1 cellular context compared by ENCODE assay signal in the genomic region with DNA sequence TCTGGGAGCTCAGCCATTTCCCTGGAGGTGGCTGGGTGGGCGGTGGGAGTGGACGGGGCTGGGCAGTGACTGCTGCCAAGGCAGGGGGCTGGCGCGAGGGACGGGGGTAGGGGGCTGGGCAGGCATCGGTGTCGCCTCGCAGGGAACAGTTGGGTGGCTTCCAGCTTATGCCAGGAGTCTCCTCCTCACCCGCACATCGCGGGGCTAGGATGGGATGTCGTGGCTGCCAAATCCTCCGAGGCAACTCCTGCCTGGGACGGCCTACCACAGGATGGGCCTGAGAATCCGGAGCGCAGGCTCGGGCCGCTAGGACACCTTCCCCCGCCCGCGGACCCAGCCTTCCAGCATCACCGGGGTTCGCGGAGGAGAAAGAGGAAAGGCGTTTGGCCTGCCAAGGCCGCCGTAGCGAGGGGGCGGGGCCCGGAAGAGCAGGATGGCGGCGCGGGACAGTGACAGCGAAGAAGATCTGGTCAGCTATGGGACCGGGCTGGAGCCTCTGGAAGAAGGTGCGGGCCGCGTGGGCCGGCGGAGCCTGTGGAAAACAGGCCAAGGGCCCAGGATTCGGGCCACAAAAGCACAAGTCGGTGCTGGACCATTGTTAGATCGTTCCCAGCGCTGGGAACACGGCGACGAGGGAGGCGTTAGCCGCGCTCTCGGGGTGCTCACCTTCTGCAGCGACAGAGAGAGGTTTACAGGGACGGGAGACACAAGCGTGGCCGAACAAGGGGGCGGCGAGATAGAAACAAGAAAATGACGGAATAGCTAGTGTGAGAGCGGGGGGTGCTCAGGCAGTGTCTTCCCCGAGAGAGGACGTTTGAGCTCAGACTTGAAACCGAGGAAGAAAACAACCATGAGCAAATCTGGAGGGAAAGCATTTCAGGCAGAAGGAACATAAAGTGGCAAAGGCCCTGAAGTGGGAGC.
A peak's percentile ranks its signal among the peaks of the same experiment; 100 is the strongest.
TF ChIP-seq lines count a peak whose summit lies in the region.

A gene with protein sequence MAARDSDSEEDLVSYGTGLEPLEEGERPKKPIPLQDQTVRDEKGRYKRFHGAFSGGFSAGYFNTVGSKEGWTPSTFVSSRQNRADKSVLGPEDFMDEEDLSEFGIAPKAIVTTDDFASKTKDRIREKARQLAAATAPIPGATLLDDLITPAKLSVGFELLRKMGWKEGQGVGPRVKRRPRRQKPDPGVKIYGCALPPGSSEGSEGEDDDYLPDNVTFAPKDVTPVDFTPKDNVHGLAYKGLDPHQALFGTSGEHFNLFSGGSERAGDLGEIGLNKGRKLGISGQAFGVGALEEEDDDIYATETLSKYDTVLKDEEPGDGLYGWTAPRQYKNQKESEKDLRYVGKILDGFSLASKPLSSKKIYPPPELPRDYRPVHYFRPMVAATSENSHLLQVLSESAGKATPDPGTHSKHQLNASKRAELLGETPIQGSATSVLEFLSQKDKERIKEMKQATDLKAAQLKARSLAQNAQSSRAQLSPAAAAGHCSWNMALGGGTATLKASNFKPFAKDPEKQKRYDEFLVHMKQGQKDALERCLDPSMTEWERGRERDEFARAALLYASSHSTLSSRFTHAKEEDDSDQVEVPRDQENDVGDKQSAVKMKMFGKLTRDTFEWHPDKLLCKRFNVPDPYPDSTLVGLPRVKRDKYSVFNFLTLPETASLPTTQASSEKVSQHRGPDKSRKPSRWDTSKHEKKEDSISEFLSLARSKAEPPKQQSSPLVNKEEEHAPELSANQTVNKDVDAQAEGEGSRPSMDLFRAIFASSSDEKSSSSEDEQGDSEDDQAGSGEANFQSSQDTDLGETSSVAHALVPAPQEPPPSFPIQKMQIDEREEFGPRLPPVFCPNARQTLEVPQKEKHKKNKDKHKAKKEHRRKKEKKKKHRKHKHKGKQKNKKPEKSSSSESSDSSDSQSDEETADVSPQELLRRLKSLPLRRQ (plus strand): TSS at position 421 of the 921 bp plus-strand sequence. CDS start 13 bp downstream, at position 434.

TF ChIP-seq in HepG2, 621 proteins besides CTCF, POLR2A, EP300 and RAD21 (continued from another document and continues in another):
- TF ChIP-seq, protein P1, sequence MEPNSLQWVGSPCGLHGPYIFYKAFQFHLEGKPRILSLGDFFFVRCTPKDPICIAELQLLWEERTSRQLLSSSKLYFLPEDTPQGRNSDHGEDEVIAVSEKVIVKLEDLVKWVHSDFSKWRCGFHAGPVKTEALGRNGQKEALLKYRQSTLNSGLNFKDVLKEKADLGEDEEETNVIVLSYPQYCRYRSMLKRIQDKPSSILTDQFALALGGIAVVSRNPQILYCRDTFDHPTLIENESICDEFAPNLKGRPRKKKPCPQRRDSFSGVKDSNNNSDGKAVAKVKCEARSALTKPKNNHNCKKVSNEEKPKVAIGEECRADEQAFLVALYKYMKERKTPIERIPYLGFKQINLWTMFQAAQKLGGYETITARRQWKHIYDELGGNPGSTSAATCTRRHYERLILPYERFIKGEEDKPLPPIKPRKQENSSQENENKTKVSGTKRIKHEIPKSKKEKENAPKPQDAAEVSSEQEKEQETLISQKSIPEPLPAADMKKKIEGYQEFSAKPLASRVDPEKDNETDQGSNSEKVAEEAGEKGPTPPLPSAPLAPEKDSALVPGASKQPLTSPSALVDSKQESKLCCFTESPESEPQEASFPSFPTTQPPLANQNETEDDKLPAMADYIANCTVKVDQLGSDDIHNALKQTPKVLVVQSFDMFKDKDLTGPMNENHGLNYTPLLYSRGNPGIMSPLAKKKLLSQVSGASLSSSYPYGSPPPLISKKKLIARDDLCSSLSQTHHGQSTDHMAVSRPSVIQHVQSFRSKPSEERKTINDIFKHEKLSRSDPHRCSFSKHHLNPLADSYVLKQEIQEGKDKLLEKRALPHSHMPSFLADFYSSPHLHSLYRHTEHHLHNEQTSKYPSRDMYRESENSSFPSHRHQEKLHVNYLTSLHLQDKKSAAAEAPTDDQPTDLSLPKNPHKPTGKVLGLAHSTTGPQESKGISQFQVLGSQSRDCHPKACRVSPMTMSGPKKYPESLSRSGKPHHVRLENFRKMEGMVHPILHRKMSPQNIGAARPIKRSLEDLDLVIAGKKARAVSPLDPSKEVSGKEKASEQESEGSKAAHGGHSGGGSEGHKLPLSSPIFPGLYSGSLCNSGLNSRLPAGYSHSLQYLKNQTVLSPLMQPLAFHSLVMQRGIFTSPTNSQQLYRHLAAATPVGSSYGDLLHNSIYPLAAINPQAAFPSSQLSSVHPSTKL (CRISPR knock-in tag; IDR thresholded peaks at IDR 0.05), result peak; percentile 53; the same call in 1 of the 2 replicates
- TF ChIP-seq SATB2 (CRISPR knock-in tag; IDR thresholded peaks at IDR 0.05) (no peak), SNRNP70 (IDR thresholded peaks at IDR 0.05; ENCODE audit: low read depth, low read length) (no peak), KDM3A (CRISPR knock-in tag; IDR thresholded peaks at IDR 0.05; ENCODE audit: low read depth) (peak; percentile 63; the same call in 1 of the 2 replicates), ZSCAN30 (CRISPR knock-in tag; IDR thresholded peaks at IDR 0.05) (0 out of 2 replicates have a peak, but pooled peaks have one; percentile 57), KMT2B (CRISPR knock-in tag; IDR thresholded peaks at IDR 0.05) (peak; percentile 95), ZKSCAN8 (CRISPR knock-in tag; IDR thresholded peaks at IDR 0.05; ENCODE audit: borderline replicate concordance) (0 out of 2 replicates have a peak, but pooled peaks have one; percentile 69), ZNF20 (CRISPR knock-in tag; IDR thresholded peaks at IDR 0.05) (no peak), SP1 (IDR thresholded peaks at IDR 0.05) (no peak), SP1 (CRISPR knock-in tag; IDR thresholded peaks at IDR 0.05) (peak; percentile 98), ZNF614 (CRISPR knock-in tag; IDR thresholded peaks at IDR 0.05; ENCODE audit: borderline replicate concordance) (no peak; the same call in 1 of the 2 replicates), PPARG (CRISPR knock-in tag; conservative IDR thresholded peaks at IDR 0.05) (no peak), TRIM24 (CRISPR knock-in tag; IDR thresholded peaks at IDR 0.05) (no peak), ZNF343 (CRISPR knock-in tag; IDR thresholded peaks at IDR 0.05) (0 out of 2 replicates have a peak, but pooled peaks have one; percentile 35), ZNF552 (CRISPR knock-in tag; IDR thresholded peaks at IDR 0.05; ENCODE audit: borderline replicate concordance) (peak; percentile 56; the same call in 1 of the 2 replicates), HDAC2 (CRISPR knock-in tag; IDR thresholded peaks at IDR 0.05) (peak; percentile 80), ZBTB42 (CRISPR knock-in tag; IDR thresholded peaks at IDR 0.05) (no peak), AHR (CRISPR knock-in tag; IDR thresholded peaks at IDR 0.05) (peak; percentile 78; the same call in 1 of the 2 replicates), MTA1 (CRISPR knock-in tag; IDR thresholded peaks at IDR 0.05; ENCODE audit: borderline replicate concordance) (peak; percentile 70; the same call in 1 of the 2 replicates), RFXAP (CRISPR knock-in tag; IDR thresholded peaks at IDR 0.05; ENCODE audit: borderline replicate concordance) (peak; percentile 59; the same call in 1 of the 2 replicates)
- TF ChIP-seq, protein P2, sequence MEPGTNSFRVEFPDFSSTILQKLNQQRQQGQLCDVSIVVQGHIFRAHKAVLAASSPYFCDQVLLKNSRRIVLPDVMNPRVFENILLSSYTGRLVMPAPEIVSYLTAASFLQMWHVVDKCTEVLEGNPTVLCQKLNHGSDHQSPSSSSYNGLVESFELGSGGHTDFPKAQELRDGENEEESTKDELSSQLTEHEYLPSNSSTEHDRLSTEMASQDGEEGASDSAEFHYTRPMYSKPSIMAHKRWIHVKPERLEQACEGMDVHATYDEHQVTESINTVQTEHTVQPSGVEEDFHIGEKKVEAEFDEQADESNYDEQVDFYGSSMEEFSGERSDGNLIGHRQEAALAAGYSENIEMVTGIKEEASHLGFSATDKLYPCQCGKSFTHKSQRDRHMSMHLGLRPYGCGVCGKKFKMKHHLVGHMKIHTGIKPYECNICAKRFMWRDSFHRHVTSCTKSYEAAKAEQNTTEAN (CRISPR knock-in tag; conservative IDR thresholded peaks at IDR 0.05), result 0 out of 2 replicates have a peak, but pooled peaks have one; percentile 18
- TF ChIP-seq, protein P3, sequence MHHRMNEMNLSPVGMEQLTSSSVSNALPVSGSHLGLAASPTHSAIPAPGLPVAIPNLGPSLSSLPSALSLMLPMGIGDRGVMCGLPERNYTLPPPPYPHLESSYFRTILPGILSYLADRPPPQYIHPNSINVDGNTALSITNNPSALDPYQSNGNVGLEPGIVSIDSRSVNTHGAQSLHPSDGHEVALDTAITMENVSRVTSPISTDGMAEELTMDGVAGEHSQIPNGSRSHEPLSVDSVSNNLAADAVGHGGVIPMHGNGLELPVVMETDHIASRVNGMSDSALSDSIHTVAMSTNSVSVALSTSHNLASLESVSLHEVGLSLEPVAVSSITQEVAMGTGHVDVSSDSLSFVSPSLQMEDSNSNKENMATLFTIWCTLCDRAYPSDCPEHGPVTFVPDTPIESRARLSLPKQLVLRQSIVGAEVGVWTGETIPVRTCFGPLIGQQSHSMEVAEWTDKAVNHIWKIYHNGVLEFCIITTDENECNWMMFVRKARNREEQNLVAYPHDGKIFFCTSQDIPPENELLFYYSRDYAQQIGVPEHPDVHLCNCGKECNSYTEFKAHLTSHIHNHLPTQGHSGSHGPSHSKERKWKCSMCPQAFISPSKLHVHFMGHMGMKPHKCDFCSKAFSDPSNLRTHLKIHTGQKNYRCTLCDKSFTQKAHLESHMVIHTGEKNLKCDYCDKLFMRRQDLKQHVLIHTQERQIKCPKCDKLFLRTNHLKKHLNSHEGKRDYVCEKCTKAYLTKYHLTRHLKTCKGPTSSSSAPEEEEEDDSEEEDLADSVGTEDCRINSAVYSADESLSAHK (CRISPR knock-in tag; IDR thresholded peaks at IDR 0.05; ENCODE audit: borderline replicate concordance), result no peak
- TF ChIP-seq, protein P4, sequence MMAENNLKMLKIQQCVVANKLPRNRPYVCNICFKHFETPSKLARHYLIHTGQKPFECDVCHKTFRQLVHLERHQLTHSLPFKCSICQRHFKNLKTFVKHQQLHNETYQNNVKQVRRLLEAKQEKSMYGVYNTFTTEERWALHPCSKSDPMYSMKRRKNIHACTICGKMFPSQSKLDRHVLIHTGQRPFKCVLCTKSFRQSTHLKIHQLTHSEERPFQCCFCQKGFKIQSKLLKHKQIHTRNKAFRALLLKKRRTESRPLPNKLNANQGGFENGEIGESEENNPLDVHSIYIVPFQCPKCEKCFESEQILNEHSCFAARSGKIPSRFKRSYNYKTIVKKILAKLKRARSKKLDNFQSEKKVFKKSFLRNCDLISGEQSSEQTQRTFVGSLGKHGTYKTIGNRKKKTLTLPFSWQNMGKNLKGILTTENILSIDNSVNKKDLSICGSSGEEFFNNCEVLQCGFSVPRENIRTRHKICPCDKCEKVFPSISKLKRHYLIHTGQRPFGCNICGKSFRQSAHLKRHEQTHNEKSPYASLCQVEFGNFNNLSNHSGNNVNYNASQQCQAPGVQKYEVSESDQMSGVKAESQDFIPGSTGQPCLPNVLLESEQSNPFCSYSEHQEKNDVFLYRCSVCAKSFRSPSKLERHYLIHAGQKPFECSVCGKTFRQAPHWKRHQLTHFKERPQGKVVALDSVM (CRISPR knock-in tag; IDR thresholded peaks at IDR 0.05), result peak; percentile 57
- TF ChIP-seq, protein P5, sequence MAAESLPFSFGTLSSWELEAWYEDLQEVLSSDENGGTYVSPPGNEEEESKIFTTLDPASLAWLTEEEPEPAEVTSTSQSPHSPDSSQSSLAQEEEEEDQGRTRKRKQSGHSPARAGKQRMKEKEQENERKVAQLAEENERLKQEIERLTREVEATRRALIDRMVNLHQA (CRISPR knock-in tag; IDR thresholded peaks at IDR 0.05), result no peak
- TF ChIP-seq, protein P6, sequence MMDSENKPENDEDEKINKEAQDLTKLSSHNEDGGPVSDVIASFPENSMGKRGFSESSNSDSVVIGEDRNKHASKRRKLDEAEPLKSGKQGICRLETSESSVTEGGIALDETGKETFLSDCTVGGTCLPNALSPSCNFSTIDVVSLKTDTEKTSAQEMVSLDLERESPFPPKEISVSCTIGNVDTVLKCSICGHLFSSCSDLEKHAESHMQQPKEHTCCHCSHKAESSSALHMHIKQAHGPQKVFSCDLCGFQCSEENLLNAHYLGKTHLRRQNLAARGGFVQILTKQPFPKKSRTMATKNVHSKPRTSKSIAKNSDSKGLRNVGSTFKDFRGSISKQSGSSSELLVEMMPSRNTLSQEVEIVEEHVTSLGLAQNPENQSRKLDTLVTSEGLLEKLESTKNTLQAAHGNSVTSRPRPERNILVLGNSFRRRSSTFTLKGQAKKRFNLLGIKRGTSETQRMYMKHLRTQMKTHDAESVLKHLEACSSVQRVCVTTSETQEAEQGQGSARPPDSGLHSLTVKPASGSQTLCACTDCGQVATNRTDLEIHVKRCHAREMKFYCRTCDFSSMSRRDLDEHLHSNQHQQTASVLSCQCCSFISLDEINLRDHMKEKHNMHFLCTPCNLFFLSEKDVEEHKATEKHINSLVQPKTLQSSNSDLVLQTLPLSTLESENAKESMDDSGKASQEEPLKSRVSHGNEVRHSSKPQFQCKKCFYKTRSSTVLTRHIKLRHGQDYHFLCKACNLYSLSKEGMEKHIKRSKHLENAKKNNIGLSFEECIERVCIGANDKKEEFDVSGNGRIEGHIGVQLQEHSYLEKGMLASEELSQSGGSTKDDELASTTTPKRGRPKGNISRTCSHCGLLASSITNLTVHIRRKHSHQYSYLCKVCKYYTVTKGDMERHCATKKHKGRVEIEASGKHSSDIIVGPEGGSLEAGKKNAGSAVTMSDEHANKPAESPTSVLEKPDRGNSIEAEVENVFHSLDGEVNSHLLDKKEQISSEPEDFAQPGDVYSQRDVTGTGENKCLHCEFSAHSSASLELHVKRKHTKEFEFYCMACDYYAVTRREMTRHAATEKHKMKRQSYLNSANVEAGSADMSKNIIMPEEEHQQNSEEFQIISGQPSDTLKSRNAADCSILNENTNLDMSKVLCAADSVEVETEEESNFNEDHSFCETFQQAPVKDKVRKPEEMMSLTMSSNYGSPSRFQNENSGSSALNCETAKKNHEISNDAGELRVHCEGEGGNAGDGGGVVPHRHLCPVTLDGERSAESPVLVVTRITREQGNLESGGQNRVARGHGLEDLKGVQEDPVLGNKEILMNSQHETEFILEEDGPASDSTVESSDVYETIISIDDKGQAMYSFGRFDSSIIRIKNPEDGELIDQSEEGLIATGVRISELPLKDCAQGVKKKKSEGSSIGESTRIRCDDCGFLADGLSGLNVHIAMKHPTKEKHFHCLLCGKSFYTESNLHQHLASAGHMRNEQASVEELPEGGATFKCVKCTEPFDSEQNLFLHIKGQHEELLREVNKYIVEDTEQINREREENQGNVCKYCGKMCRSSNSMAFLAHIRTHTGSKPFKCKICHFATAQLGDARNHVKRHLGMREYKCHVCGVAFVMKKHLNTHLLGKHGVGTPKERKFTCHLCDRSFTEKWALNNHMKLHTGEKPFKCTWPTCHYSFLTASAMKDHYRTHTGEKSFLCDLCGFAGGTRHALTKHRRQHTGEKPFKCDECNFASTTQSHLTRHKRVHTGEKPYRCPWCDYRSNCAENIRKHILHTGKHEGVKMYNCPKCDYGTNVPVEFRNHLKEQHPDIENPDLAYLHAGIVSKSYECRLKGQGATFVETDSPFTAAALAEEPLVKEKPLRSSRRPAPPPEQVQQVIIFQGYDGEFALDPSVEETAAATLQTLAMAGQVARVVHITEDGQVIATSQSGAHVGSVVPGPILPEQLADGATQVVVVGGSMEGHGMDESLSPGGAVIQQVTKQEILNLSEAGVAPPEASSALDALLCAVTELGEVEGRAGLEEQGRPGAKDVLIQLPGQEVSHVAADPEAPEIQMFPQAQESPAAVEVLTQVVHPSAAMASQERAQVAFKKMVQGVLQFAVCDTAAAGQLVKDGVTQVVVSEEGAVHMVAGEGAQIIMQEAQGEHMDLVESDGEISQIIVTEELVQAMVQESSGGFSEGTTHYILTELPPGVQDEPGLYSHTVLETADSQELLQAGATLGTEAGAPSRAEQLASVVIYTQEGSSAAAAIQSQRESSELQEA (CRISPR knock-in tag; IDR thresholded peaks at IDR 0.05; ENCODE audit: not compliant biosample characterization), result no peak
